ENCODE assay signal across 1 cellular context in genomic region chr7:139339698-139340036, GRCh38.
TF ChIP-seq lines count a peak whose summit lies in the region.

No MANE protein-coding gene starts in this region.

TF ChIP-seq in H1, 55 proteins besides CTCF, POLR2A, EP300 and RAD21:
- TF ChIP-seq E2F6 (IDR thresholded peaks at IDR 0.05): no peak
- TF ChIP-seq TEAD4 (IDR thresholded peaks at IDR 0.05; ENCODE audit: low read depth, low read length): no peak
- TF ChIP-seq USF2 (IDR thresholded peaks at IDR 0.05; ENCODE audit: low read length): no peak
- TF ChIP-seq SP1 (IDR thresholded peaks at IDR 0.05; ENCODE audit: low read depth, low read length): no peak
- peak; percentile 37 for TF ChIP-seq KDM4A (IDR thresholded peaks at IDR 0.05; ENCODE audit: low read depth, low read length, severe bottlenecking)
- TF ChIP-seq SP2 (IDR thresholded peaks at IDR 0.05; ENCODE audit: low read length): no peak
- no peak for TF ChIP-seq RXRA (IDR thresholded peaks at IDR 0.05; ENCODE audit: insufficient read depth, low read depth, low read length)
- no peak for TF ChIP-seq SIRT6 (IDR thresholded peaks at IDR 0.05; ENCODE audit: low read length)
TF ChIP-seq in H1: peak in this region for 1.
